ENCODE assay signal across 28 cellular contexts in the genomic region with DNA sequence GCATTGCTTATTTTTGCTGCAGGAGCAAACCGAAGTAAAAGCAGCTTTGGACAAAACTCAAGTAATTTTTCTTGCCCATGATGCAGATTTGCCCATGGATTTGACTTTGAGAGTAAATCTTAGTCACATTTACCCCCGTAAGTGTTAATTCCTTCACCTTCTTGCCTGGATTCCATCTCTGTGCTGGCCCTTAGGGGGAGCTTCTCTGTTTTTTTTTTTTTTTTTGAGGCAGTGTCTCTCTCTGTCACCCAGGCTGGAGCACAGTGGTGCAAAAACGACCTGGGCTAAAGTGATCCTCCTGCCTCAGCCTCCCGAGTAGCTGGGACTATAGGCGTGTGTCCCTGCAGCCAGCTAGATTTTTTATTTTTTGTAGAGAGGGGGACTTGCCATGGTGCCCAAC.
"Had no signal": no experiment of that assay in that cellular context is flagged by ENCODE, and none has a peak within 500 bp of the region (broad histone marks: within the 10 kb centered on the region; RNA-seq: fewer than 3 reads in every experiment).

No MANE protein-coding gene starts in this region.

- H3K36me3 Mint-ChIP-seq: mesothelial cell of epicardium; natural killer cell treated with Interleukin-12 subunit alpha and Interleukin-12 subunit beta and Interleukin-15 and Interleukin-18, amount 100 ng/mL, for 72 hours; type B pancreatic cell had no signal

- H3K4me3 ChIP-seq: colonic mucosa, esophagus squamous epithelium, lung, mucosa of descending colon, sigmoid colon, stomach, testis, tibial artery had no signal

- H3K27ac ChIP-seq: colonic mucosa, esophagus squamous epithelium, parathyroid adenoma, sigmoid colon, stomach, testis, tibial artery had no signal

- H3K4me1 Mint-ChIP-seq: mesothelial cell of epicardium; naive B cell; neural crest cell; stimulated activated effector memory CD8-positive, alpha-beta T cell treated with anti-CD3 and anti-CD28 coated beads, Interleukin-12 subunit alpha, Interleukin-12 subunit beta, amount 100 ng/mL, for 72 hours had no signal

- DNase-seq: colonic mucosa; effector CD8-positive, alpha-beta T cell; erythroblast; esophagus squamous epithelium; hypothalamus; kidney; mucosa of descending colon; naive B cell; sigmoid colon; stimulated activated CD4-positive, alpha-beta T cell treated with anti-CD3 and anti-CD28 coated beads, Interleukin-2, amount 100 ng/mL, for 24 hours; stimulated activated CD4-positive, alpha-beta T cell treated with anti-CD3 and anti-CD28 coated beads, Interleukin-4, amount 100 ng/mL, for 24 hours; stimulated activated naive CD4-positive, alpha-beta T cell treated with Interleukin-2 at 50 U/mL for 16 hours; stomach; testis; tibial artery had no signal

- H2AFZ ChIP-seq: parathyroid adenoma had no signal

- H3K27ac Mint-ChIP-seq: dendritic cell treated with granulocyte-macrophage colony-stimulating factor and Interleukin-4, amounts not matched to agents 40 ng/mL and 50 ng/mL, for 4 days; memory B cell; mesothelial cell of epicardium; natural killer cell treated with Interleukin-12 subunit alpha and Interleukin-12 subunit beta and Interleukin-15 and Interleukin-18, amount 100 ng/mL, for 72 hours; progenitor cell of endocrine pancreas; stimulated activated effector memory CD8-positive, alpha-beta T cell treated with anti-CD3 and anti-CD28 coated beads, Interleukin-12 subunit alpha, Interleukin-12 subunit beta, amount 100 ng/mL, for 72 hours; type B pancreatic cell had no signal

- H3K9ac ChIP-seq: parathyroid adenoma had no signal

- H3K36me3 ChIP-seq: colonic mucosa, esophagus squamous epithelium, sigmoid colon, tibial artery had no signal

- ATAC-seq: left lobe of liver; mucosa of descending colon; natural killer cell treated with Interleukin-12 subunit alpha and Interleukin-12 subunit beta and Interleukin-15 and Interleukin-18, amount 100 ng/mL, for 72 hours; stimulated activated effector memory CD8-positive, alpha-beta T cell treated with anti-CD3 and anti-CD28 coated beads, Interleukin-12 subunit alpha, Interleukin-12 subunit beta, amount 100 ng/mL, for 72 hours had no signal

- H3K79me2 ChIP-seq: parathyroid adenoma had no signal

- FAIRE-seq: endometrium, frontal cortex, kidney had no signal

- H3K9me3 ChIP-seq: colonic mucosa, esophagus squamous epithelium, mucosa of descending colon, sigmoid colon, stomach, testis, tibial artery had no signal

- H3K4me1 ChIP-seq: colonic mucosa, esophagus squamous epithelium, parathyroid adenoma, sigmoid colon, testis, tibial artery had no signal

- H3K9me3 Mint-ChIP-seq: dendritic cell treated with granulocyte-macrophage colony-stimulating factor and Interleukin-4, amounts not matched to agents 40 ng/mL and 50 ng/mL, for 4 days; memory B cell; mesothelial cell of epicardium; naive B cell; natural killer cell treated with Interleukin-12 subunit alpha and Interleukin-12 subunit beta and Interleukin-15 and Interleukin-18, amount 100 ng/mL, for 72 hours; neural crest cell; stimulated activated effector memory CD8-positive, alpha-beta T cell treated with anti-CD3 and anti-CD28 coated beads, Interleukin-12 subunit alpha, Interleukin-12 subunit beta, amount 100 ng/mL, for 72 hours; type B pancreatic cell had no signal

- H3K4me3 Mint-ChIP-seq: dendritic cell treated with granulocyte-macrophage colony-stimulating factor and Interleukin-4, amounts not matched to agents 40 ng/mL and 50 ng/mL, for 4 days; memory B cell; mesothelial cell of epicardium; naive B cell; natural killer cell treated with Interleukin-12 subunit alpha and Interleukin-12 subunit beta and Interleukin-15 and Interleukin-18, amount 100 ng/mL, for 72 hours; neural crest cell; stimulated activated effector memory CD8-positive, alpha-beta T cell treated with anti-CD3 and anti-CD28 coated beads, Interleukin-12 subunit alpha, Interleukin-12 subunit beta, amount 100 ng/mL, for 72 hours; type B pancreatic cell had no signal

- H3K27me3 ChIP-seq: colonic mucosa, esophagus squamous epithelium, sigmoid colon, stomach, testis, tibial artery had no signal

- H3K27me3 Mint-ChIP-seq: dendritic cell treated with granulocyte-macrophage colony-stimulating factor and Interleukin-4, amounts not matched to agents 40 ng/mL and 50 ng/mL, for 4 days; memory B cell; naive B cell; natural killer cell treated with Interleukin-12 subunit alpha and Interleukin-12 subunit beta and Interleukin-15 and Interleukin-18, amount 100 ng/mL, for 72 hours; progenitor cell of endocrine pancreas; type B pancreatic cell had no signal
